Comparison of ENCODE assay signal across 1 cellular context in genomic region chr1:183936791-183937190, GRCh38.
TF ChIP-seq lines count a peak whose summit lies in the region.

No MANE protein-coding gene starts in this region.

TF ChIP-seq in SK-N-SH, 30 proteins besides CTCF, POLR2A, EP300 and RAD21 (continued from another document):
- TF ChIP-seq REST (IDR thresholded peaks at IDR 0.05; ENCODE audit: low read depth, low read length) (no peak), SMC3 (IDR thresholded peaks at IDR 0.05; ENCODE audit: low read depth, low read length) (no peak), FOSL2 (IDR thresholded peaks at IDR 0.05; ENCODE audit: borderline replicate concordance, low read depth) (no peak), SIN3A (IDR thresholded peaks at IDR 0.05; ENCODE audit: borderline replicate concordance, low read depth, low read length) (no peak), EZH2phosphoT487 (IDR thresholded peaks at IDR 0.05; ENCODE audit: borderline replicate concordance, low read depth) (no peak), FOXJ3 (CRISPR knock-in tag; IDR thresholded peaks at IDR 0.05) (no peak), ZBTB33 (IDR thresholded peaks at IDR 0.05; ENCODE audit: borderline replicate concordance, low read depth) (no peak), CHD2 (IDR thresholded peaks at IDR 0.05; ENCODE audit: low read length, partially characterized antibody) (no peak), USF1 (IDR thresholded peaks at IDR 0.05; ENCODE audit: borderline replicate concordance, low read depth) (no peak), JUND (IDR thresholded peaks at IDR 0.05) (no peak), IRF3 (IDR thresholded peaks at IDR 0.05; ENCODE audit: low read depth, low read length) (no peak), POLR2AphosphoS5 (IDR thresholded peaks at IDR 0.05; ENCODE audit: low read depth, low read length) (no peak)
